ENCODE assay signal across 1 cellular context in the genomic region with DNA sequence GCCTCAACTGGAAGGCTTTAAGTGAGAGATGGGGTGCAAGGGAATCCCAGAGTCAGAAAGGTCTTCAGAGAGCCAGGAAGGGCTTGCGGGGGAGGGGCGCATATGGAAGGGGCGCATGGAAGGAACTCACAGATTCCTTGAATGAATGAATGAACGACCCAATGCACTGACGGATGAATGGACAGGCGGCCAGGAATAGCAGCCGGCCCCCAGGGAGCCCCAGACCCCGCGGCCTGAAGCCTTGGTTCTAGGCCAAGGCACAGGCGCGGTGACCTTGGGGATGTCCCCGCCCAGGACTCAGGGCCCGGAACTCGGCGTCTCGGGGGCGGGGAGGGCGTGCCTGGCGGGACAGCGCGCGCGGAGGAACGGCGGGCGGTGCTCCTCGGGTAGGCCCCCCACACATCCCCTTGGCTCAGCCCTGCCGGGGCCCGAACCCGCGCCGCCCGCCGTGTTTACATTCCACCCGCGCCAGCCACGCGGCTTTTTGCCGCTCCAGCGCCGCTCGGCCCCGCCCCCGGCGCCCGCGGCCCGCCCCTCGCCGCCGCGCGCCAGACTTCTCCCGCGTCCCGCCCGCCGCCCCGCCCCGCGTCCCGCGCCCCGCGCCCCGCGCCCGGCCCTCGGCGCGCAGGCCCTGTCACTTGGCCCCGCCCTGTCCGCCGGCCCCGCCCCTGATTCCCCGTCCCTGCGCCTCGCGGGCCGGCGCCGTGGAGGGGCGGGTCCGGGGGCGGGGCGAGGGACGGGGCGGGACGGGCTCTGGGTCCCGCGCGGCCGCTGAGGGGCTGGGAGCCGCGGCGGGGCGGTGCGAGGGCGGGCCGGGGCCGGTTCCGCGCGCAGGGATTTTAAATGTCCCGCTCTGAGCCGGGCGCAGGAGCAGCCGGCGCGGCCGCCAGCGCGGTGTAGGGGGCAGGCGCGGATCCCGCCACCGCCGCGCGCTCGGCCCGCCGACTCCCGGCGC.
TF ChIP-seq lines count a peak whose summit lies in the region.

Gene CCNE1 (plus strand): TSS at position 867 of the 955 bp plus-strand sequence. CDS start 565 bp downstream, outside the sequence.

TF ChIP-seq in HepG2, 621 proteins besides CTCF, POLR2A, EP300 and RAD21 (continued from another document and continues in another):
- TF ChIP-seq E2F2 (CRISPR knock-in tag; IDR thresholded peaks at IDR 0.05; ENCODE audit: borderline replicate concordance) (no peak), TCF7 (IDR thresholded peaks at IDR 0.05; ENCODE audit: low read depth) (no peak), ZNF816 (CRISPR knock-in tag; IDR thresholded peaks at IDR 0.05; ENCODE audit: borderline replicate concordance) (no peak), ZNF761 (CRISPR knock-in tag; conservative IDR thresholded peaks at IDR 0.05) (no peak), ZNF407 (CRISPR knock-in tag; IDR thresholded peaks at IDR 0.05; ENCODE audit: not compliant biosample characterization) (peak; percentile 42), HNF1A (IDR thresholded peaks at IDR 0.05; ENCODE audit: low read depth) (no peak), HNF1A (CRISPR knock-in tag; IDR thresholded peaks at IDR 0.05; ENCODE audit: borderline replicate concordance) (0 out of 2 replicates have a peak, but pooled peaks have one; percentile 36), ZNF383 (CRISPR knock-in tag; IDR thresholded peaks at IDR 0.05; ENCODE audit: borderline replicate concordance) (no peak), ZNF232 (CRISPR knock-in tag; IDR thresholded peaks at IDR 0.05; ENCODE audit: borderline replicate concordance) (no peak), KAT7 (CRISPR knock-in tag; IDR thresholded peaks at IDR 0.05; ENCODE audit: borderline replicate concordance) (no peak), ESRRA (CRISPR knock-in tag; IDR thresholded peaks at IDR 0.05; ENCODE audit: low read depth) (peak; percentile 64; the same call in 1 of the 2 replicates), IRF1 (CRISPR knock-in tag; IDR thresholded peaks at IDR 0.05; ENCODE audit: low read depth) (no peak), KLF12 (CRISPR knock-in tag; IDR thresholded peaks at IDR 0.05; ENCODE audit: borderline replicate concordance) (peak; percentile 46; the same call in 1 of the 2 replicates), ZNF263 (CRISPR knock-in tag; IDR thresholded peaks at IDR 0.05) (no peak), SRSF1 (optimal IDR thresholded peaks at IDR 0.05; ENCODE audit: low read depth, low read length) (no peak), ATF3 (CRISPR knock-in tag; IDR thresholded peaks at IDR 0.05) (no peak), ZUFSP (CRISPR knock-in tag; IDR thresholded peaks at IDR 0.05; ENCODE audit: borderline replicate concordance) (no peak), HDAC2 (CRISPR knock-in tag; IDR thresholded peaks at IDR 0.05) (no peak), NFKBIZ (CRISPR knock-in tag; IDR thresholded peaks at IDR 0.05) (no peak), MYNN (CRISPR knock-in tag; IDR thresholded peaks at IDR 0.05; ENCODE audit: low read depth) (no peak), ZSCAN9 (CRISPR knock-in tag; IDR thresholded peaks at IDR 0.05; ENCODE audit: borderline replicate concordance) (no peak), ZNF234 (CRISPR knock-in tag; conservative IDR thresholded peaks at IDR 0.05) (no peak), ATF7 (IDR thresholded peaks at IDR 0.05) (no peak), ATF7 (CRISPR knock-in tag; IDR thresholded peaks at IDR 0.05) (no peak), ZNF205 (CRISPR knock-in tag; IDR thresholded peaks at IDR 0.05) (0 out of 2 replicates have a peak, but pooled peaks have one; percentile 41), SP140L (CRISPR knock-in tag; IDR thresholded peaks at IDR 0.05; ENCODE audit: borderline replicate concordance) (no peak), CHD2 (IDR thresholded peaks at IDR 0.05; ENCODE audit: low read depth, low read length) (no peak), SRSF9 (IDR thresholded peaks at IDR 0.05; ENCODE audit: borderline replicate concordance, insufficient read depth, low read depth, low read length, poor library complexity, severe bottlenecking) (no peak)
- TF ChIP-seq, protein P1, sequence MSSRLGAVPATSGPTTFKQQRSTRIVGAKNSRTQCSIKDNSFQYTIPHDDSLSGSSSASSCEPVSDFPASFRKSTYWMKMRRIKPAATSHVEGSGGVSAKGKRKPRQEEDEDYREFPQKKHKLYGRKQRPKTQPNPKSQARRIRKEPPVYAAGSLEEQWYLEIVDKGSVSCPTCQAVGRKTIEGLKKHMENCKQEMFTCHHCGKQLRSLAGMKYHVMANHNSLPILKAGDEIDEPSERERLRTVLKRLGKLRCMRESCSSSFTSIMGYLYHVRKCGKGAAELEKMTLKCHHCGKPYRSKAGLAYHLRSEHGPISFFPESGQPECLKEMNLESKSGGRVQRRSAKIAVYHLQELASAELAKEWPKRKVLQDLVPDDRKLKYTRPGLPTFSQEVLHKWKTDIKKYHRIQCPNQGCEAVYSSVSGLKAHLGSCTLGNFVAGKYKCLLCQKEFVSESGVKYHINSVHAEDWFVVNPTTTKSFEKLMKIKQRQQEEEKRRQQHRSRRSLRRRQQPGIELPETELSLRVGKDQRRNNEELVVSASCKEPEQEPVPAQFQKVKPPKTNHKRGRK (CRISPR knock-in tag; IDR thresholded peaks at IDR 0.05), result no peak
